8 cellular contexts compared by ENCODE assay signal in the genomic region with DNA sequence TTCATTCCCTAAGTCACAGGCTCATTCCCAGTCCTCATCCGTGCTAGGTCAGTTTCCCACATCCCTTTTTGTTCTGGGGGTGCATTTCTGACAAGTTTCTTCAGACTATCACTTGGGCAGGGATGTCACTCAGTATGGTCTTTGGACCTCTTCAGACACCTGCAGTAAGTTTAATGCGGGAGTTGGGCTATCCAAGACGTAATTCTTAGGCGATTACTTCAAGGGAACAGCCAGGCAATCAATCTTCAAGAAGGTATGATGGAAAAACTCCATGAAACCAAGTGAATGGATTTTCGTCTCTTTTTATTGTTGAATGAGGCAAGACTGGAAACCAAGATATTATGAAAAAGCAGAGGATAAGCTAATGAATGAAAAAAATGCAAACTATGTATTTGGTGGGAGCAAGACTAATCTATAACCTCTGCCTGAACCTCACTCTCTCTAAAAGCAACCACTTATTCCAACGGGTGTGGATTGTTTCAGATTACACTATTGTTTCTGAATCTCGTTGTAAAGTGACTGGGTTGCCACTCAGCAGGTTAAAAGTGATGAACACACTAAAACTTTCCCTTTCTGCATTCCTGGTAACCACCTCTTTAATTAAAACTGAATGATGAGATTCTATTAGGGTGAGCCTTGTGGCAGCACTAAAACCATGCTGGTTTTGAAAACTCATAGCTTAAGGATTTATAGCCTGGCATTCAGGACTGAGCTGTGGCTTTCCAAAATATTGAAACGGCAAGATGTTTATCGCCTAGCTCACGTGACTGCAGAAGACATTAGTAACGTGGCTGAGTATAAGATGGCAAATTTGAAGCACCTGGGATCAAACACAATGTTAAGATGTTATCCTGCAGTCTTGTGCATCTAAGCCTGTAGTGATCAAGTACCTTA.
A peak's percentile ranks its signal among the peaks of the same experiment; 100 is the strongest.
DNase-seq lines count a peak whose midpoint lies in the region; TF ChIP-seq lines count a peak whose summit lies in the region.

No MANE protein-coding gene starts in this region.

- no peak overlapping the region for H3K27ac ChIP-seq in WERI-Rb-1

- no peak for TF ChIP-seq CTCF in WERI-Rb-1 (IDR thresholded peaks at IDR 0.05; ENCODE audit: low read depth, low read length)

- peak overlapping the region; percentile 77 for H3K4me3 ChIP-seq in WERI-Rb-1 (ENCODE audit: low read depth, low read length)

- no peaks in the 10 kb centered on the region for H3K9me3 ChIP-seq in WERI-Rb-1 (ENCODE audit: severe bottlenecking)

- peaks cover 6% of the 10 kb centered on the region; the same call in 1 of the 2 replicates for H3K36me3 ChIP-seq in WERI-Rb-1

- DNase-seq in NCI-H1417 (lab: John Stamatoyannopoulos, UW) (peak; percentile 30 to 58 (median 54)), NCI-H1417 treated with DMSO at 0.1 percent for 48 hours (lab: John Stamatoyannopoulos, UW) (no peak), WERI-Rb-1 (no peak), iris pigment epithelial cell (ENCODE audit: low read depth) (peak; percentile 76), superior temporal gyrus (ENCODE audit: extremely low spot score) (peak; percentile 57), NCI-H146 (lab: John Stamatoyannopoulos, UW) (no peak), NCI-H345 treated with DMSO at 0.1 percent for 48 hours (lab: John Stamatoyannopoulos, UW; ENCODE audit: unreplicated experiment) (no peak)
- DNase-seq in stimulated activated CD4-positive, alpha-beta T cell treated with anti-CD3 and anti-CD28 coated beads, Interleukin-15, amount 100 ng/mL, for 24 hours, result no peak

- H3K27me3 ChIP-seq in WERI-Rb-1 (ENCODE audit: insufficient read depth, low read depth, severe bottlenecking), result no peaks in the 10 kb centered on the region

Comparison
In these comparisons a context has a peak if more than half of its experiments do, and no peak if none do; other contexts are left out.
1. DNase-seq: peak in NCI-H1417 (3 of 3), iris pigment epithelial cell (single experiment) and superior temporal gyrus (single experiment); none in NCI-H1417 treated with DMSO at 0.1 percent for 48 hours (single experiment), WERI-Rb-1 (single experiment), NCI-H146 (single experiment), stimulated activated CD4-positive, alpha-beta T cell treated with anti-CD3 and anti-CD28 coated beads, Interleukin-15, amount 100 ng/mL, for 24 hours (single experiment) and NCI-H345 treated with DMSO at 0.1 percent for 48 hours (single experiment).